19 cellular contexts compared by ENCODE assay signal in genomic region chr7:46319841-46320240, GRCh38.
"Had no signal": no experiment of that assay in that cellular context is flagged by ENCODE, and none has a peak within 500 bp of the region (broad histone marks: within the 10 kb centered on the region; RNA-seq: fewer than 3 reads in every experiment).

No MANE protein-coding gene starts in this region.

- ATAC-seq: body of pancreas, gastroesophageal sphincter, natural killer cell had no signal

- H3K4me3 ChIP-seq: body of pancreas, gastroesophageal sphincter, left ventricle myocardium inferior, right atrium auricular region, suprapubic skin, upper lobe of left lung had no signal

- H3K4me1 ChIP-seq: body of pancreas, gastroesophageal sphincter, left ventricle myocardium inferior, right atrium auricular region, suprapubic skin, upper lobe of left lung had no signal

- H3K4me3 Mint-ChIP-seq: activated CD4-positive, alpha-beta T cell treated with anti-CD3 and anti-CD28 coated beads, Interleukin-2, amount 10 ng/mL, durations not matched to agents 7 days and 5 days; activated naive CD8-positive, alpha-beta T cell; dendritic cell treated with granulocyte-macrophage colony-stimulating factor and Interleukin-4, amounts not matched to agents 40 ng/mL and 50 ng/mL, for 4 days; memory B cell; natural killer cell; stimulated activated naive CD8-positive, alpha-beta T cell treated with anti-CD3 and anti-CD28 coated beads, Interleukin-15, Interleukin-2, amounts not matched to agents 100 ng/mL and 50 ng/mL, for 24 hours had no signal

- H3K27ac ChIP-seq: body of pancreas, gastroesophageal sphincter, left ventricle myocardium inferior, right atrium auricular region, suprapubic skin, upper lobe of left lung had no signal

- H3K27me3 ChIP-seq: body of pancreas, gastroesophageal sphincter, right atrium auricular region, suprapubic skin, upper lobe of left lung had no signal

- H3K27ac Mint-ChIP-seq: activated CD4-positive, alpha-beta T cell treated with anti-CD3 and anti-CD28 coated beads, Interleukin-2, amount 10 ng/mL, durations not matched to agents 7 days and 5 days; activated naive CD8-positive, alpha-beta T cell; dendritic cell treated with granulocyte-macrophage colony-stimulating factor and Interleukin-4, amounts not matched to agents 40 ng/mL and 50 ng/mL, for 4 days; memory B cell; natural killer cell; stimulated activated naive CD8-positive, alpha-beta T cell treated with anti-CD3 and anti-CD28 coated beads, Interleukin-15, Interleukin-2, amounts not matched to agents 100 ng/mL and 50 ng/mL, for 24 hours had no signal

- H3K4me1 Mint-ChIP-seq: activated CD4-positive, alpha-beta T cell treated with anti-CD3 and anti-CD28 coated beads, Interleukin-2, amount 10 ng/mL, durations not matched to agents 7 days and 5 days; memory B cell; natural killer cell had no signal

- H3K36me3 Mint-ChIP-seq: activated naive CD8-positive, alpha-beta T cell; memory B cell; natural killer cell had no signal

- DNase-seq: activated CD4-positive, alpha-beta T cell treated with anti-CD3 and anti-CD28 coated beads, Interleukin-2, amount 10 ng/mL, durations not matched to agents 7 days and 5 days; activated CD8-positive, alpha-beta memory T cell treated with anti-CD3 and anti-CD28 coated beads, Interleukin-2, amount 50 U/mL, for 48 hours; activated gamma-delta T cell treated with Interleukin-2 at 50 U/mL for 16 hours; amygdala; body of pancreas; effector memory CD4-positive, alpha-beta T cell; kidney; left ventricle myocardium inferior; natural killer cell; nucleus accumbens; small intestine; upper lobe of left lung had no signal

- H3K36me3 ChIP-seq: gastroesophageal sphincter, left ventricle myocardium inferior, right atrium auricular region, suprapubic skin, upper lobe of left lung had no signal

- H3K9me3 ChIP-seq: body of pancreas, gastroesophageal sphincter, right atrium auricular region, suprapubic skin, upper lobe of left lung had no signal
